8 cellular contexts compared by ENCODE assay signal in genomic region chr11:10405858-10406592, GRCh38. TPM values are rescaled to one million over a fixed set of nuclear protein-coding genes. Genes with fewer than 3 reads are reported as not detected.
DNase-seq lines count a peak whose midpoint lies in the region; ATAC-seq and TF ChIP-seq lines count a peak whose summit lies in the region.

No MANE protein-coding gene starts in this region.

- no peaks in the 10 kb centered on the region for H3K36me3 Mint-ChIP-seq in activated T-helper 17 cell treated with anti-CD3 and anti-CD28 coated beads, Interleukin-2, amount 50 U/mL, for 72 hours (ENCODE audit: low read depth)

- no peak overlapping the region for H3K4me3 ChIP-seq in ovary

- peak; percentile 90 for ATAC-seq in activated T-helper 17 cell treated with anti-CD3 and anti-CD28 coated beads, Interleukin-2, amount 50 U/mL, for 72 hours (replicated peaks)

- intact Hi-C loops in ovary (cut with DNase I), result loop anchor here (2.0 to 5.0 kb wide), 2 partner anchors 329 to 331 kb away; no protein-coding TSS in a partner anchor

- 23 to 28% (median 26%) methylated on average over 6 of the region's 6 CpGs for WGBS in ovary, 3 donors

- no peaks in the 10 kb centered on the region for H3K27me3 Mint-ChIP-seq in activated T-helper 17 cell treated with anti-CD3 and anti-CD28 coated beads, Interleukin-2, amount 50 U/mL, for 72 hours

- TF ChIP-seq POLR2A in ovary (IDR thresholded peaks at IDR 0.05), result no peak

- no peaks in the 10 kb centered on the region for H3K27me3 ChIP-seq in ovary

- H3K9me3 ChIP-seq in ovary, result no peaks in the 10 kb centered on the region

- H3K4me1 ChIP-seq in ovary (ENCODE audit: insufficient read depth), result peaks cover 2% of the 10 kb centered on the region

- no peaks in the 10 kb centered on the region for H3K9me3 Mint-ChIP-seq in activated T-helper 17 cell treated with anti-CD3 and anti-CD28 coated beads, Interleukin-2, amount 50 U/mL, for 72 hours

- no peak overlapping the region for H3K4me3 Mint-ChIP-seq in activated T-helper 17 cell treated with anti-CD3 and anti-CD28 coated beads, Interleukin-2, amount 50 U/mL, for 72 hours

- no peak overlapping the region for H3K27ac Mint-ChIP-seq in activated T-helper 17 cell treated with anti-CD3 and anti-CD28 coated beads, Interleukin-2, amount 50 U/mL, for 72 hours

- no peak overlapping the region for H3K27ac ChIP-seq in ovary

- peak; percentile 77 for DNase-seq in activated effector memory CD4-positive, alpha-beta T cell treated with anti-CD3 and anti-CD28 coated beads, Interleukin-2, amount 50 U/mL, for 16 hours
- DNase-seq in activated effector memory CD4-positive, alpha-beta T cell treated with Interleukin-2 at 50 U/mL for 16 hours, result no peak
- peak; percentile 21 for DNase-seq in OCI-M2 (lab: John Stamatoyannopoulos, UW; ENCODE audit: unreplicated experiment)
- DNase-seq in globus pallidus (ENCODE audit: low spot score), result peak; percentile 85
- peak; percentile 56 to 79 (median 70) for DNase-seq in ovary
- peak; percentile 75 for DNase-seq in ureter (ENCODE audit: low spot score)

- no peaks in the 10 kb centered on the region for H3K36me3 ChIP-seq in ovary

- TF ChIP-seq EP300 in ovary (IDR thresholded peaks at IDR 0.05), result no peak

- TF ChIP-seq CTCF in LNCAP (IDR thresholded peaks at IDR 0.05) (peak; percentile 71), ovary (IDR thresholded peaks at IDR 0.05) (peak; percentile 58 to 75 (median 73))

- H3K4me1 Mint-ChIP-seq in activated T-helper 17 cell treated with anti-CD3 and anti-CD28 coated beads, Interleukin-2, amount 50 U/mL, for 72 hours, result peaks cover 16% of the 10 kb centered on the region

RNA-seq across cellular contexts. Expression of gene AMPD3, which starts 49.0 kb away (rescaled TPM):
- 100 to 1,000 TPM in 1 of 2 donors, 10 to 100 TPM in 1; 30.6 to 179 TPM for total RNA-seq in activated T-helper 17 cell treated with anti-CD3 and anti-CD28 coated beads, Interleukin-2, amount 50 U/mL, for 72 hours
- 1 to 10 TPM; 2.7 to 9.3 (median 7.9) TPM for total RNA-seq in ovary
- 1 to 10 TPM; 2.0 to 6.8 TPM for polyA plus RNA-seq in ovary
- 24.7 TPM for total RNA-seq in ureter
